ENCODE assay signal across 1 cellular context in genomic region chr18:9684901-9685738, GRCh38.
TF ChIP-seq lines count a peak whose summit lies in the region.

No MANE protein-coding gene starts in this region.

TF ChIP-seq in K562, 482 proteins besides CTCF, POLR2A, EP300 and RAD21 (continued from another document and continues in another):
- TF ChIP-seq ZNF830 (CRISPR knock-in tag; IDR thresholded peaks at IDR 0.05) (no peak), ZNF77 (CRISPR knock-in tag; IDR thresholded peaks at IDR 0.05) (no peak), ZNF124 (CRISPR knock-in tag; IDR thresholded peaks at IDR 0.05) (no peak), CTCFL (IDR thresholded peaks at IDR 0.05; ENCODE audit: borderline replicate concordance, insufficient read depth, low read depth, low read length, poor library complexity, severe bottlenecking) (no peak), ZNF165 (CRISPR knock-in tag; IDR thresholded peaks at IDR 0.05; ENCODE audit: borderline replicate concordance) (no peak), ATF4 (CRISPR knock-in tag; IDR thresholded peaks at IDR 0.05) (0 out of 2 replicates have a peak, but pooled peaks have one; percentile 26), ZNF143 (CRISPR knock-in tag; IDR thresholded peaks at IDR 0.05) (no peak), GATAD2A (IDR thresholded peaks at IDR 0.05) (no peak), CSDE1 (IDR thresholded peaks at IDR 0.05) (no peak), TFE3 (CRISPR knock-in tag; IDR thresholded peaks at IDR 0.05) (no peak), MLX (CRISPR knock-in tag; conservative IDR thresholded peaks at IDR 0.05) (no peak), ZNF12 (CRISPR knock-in tag; IDR thresholded peaks at IDR 0.05) (0 out of 2 replicates have a peak, but pooled peaks have one; percentile 78), ARHGAP35 (IDR thresholded peaks at IDR 0.05; ENCODE audit: partially characterized antibody) (no peak), HIVEP1 (CRISPR knock-in tag; IDR thresholded peaks at IDR 0.05) (0 out of 2 replicates have a peak, but pooled peaks have one; percentile 17), TARDBP (IDR thresholded peaks at IDR 0.05) (no peak), CREB3 (tag; conservative IDR thresholded peaks at IDR 0.05; ENCODE audit: low read depth) (peak; percentile 63), DDX20 (tag; IDR thresholded peaks at IDR 0.05; ENCODE audit: low read depth) (peak; percentile 39; the same call in 1 of the 2 replicates), TSC22D4 (tag; IDR thresholded peaks at IDR 0.05) (no peak), HNRNPL (IDR thresholded peaks at IDR 0.05; ENCODE audit: low read depth, low read length) (no peak), ZSCAN29 (IDR thresholded peaks at IDR 0.05) (no peak), ID3 (CRISPR knock-in tag; IDR thresholded peaks at IDR 0.05) (no peak), ID3 (tag; IDR thresholded peaks at IDR 0.05) (peak; percentile 75), MYBL2 (IDR thresholded peaks at IDR 0.05; ENCODE audit: low read depth) (no peak), MYBL2 (CRISPR knock-in tag; IDR thresholded peaks at IDR 0.05; ENCODE audit: borderline replicate concordance) (no peak), KHSRP (IDR thresholded peaks at IDR 0.05) (no peak), DEAF1 (CRISPR knock-in tag; IDR thresholded peaks at IDR 0.05) (no peak), ZNF407 (IDR thresholded peaks at IDR 0.05; ENCODE audit: low read depth) (no peak), ATF2 (CRISPR knock-in tag; IDR thresholded peaks at IDR 0.05) (no peak), ARID1B (IDR thresholded peaks at IDR 0.05) (no peak), USF2 (CRISPR knock-in tag; IDR thresholded peaks at IDR 0.05) (no peak), NR2C2 (CRISPR knock-in tag; IDR thresholded peaks at IDR 0.05) (no peak), NR2C2 (tag; IDR thresholded peaks at IDR 0.05) (peak; percentile 39; the same call in 1 of the 2 replicates), SP2 (IDR thresholded peaks at IDR 0.05; ENCODE audit: extremely low read depth, low read depth, low read length, poor library complexity, severe bottlenecking) (no peak), JUN (IDR thresholded peaks at IDR 0.05; ENCODE audit: borderline replicate concordance, low read depth, low read length) (no peak), JUN (CRISPR knock-in tag; IDR thresholded peaks at IDR 0.05; ENCODE audit: borderline replicate concordance) (no peak), NCOA2 (IDR thresholded peaks at IDR 0.05; ENCODE audit: partially characterized antibody in 2 of 2) (no peak), EGR1 (conservative IDR thresholded peaks at IDR 0.05) (peak; percentile 30; the same call in 1 of the 2 replicates), HMG20B (CRISPR knock-in tag; IDR thresholded peaks at IDR 0.05) (no peak), HMGXB4 (CRISPR knock-in tag; IDR thresholded peaks at IDR 0.05) (no peak)
